In genomic region chr17:68357886-68358285, GRCh38 we compare ENCODE assay signal across 14 cellular contexts.
DNase-seq lines count a peak whose midpoint lies in the region; ATAC-seq and TF ChIP-seq lines count a peak whose summit lies in the region.
"Had no signal": no experiment of that assay in that cellular context is flagged by ENCODE, and none has a peak within 500 bp of the region (broad histone marks: within the 10 kb centered on the region; RNA-seq: fewer than 3 reads in every experiment).

No MANE protein-coding gene starts in this region.

- no peak overlapping the region for H4K12ac ChIP-seq in trophoblast cell (ENCODE audit: low read depth, low read length)

- H3K9ac ChIP-seq in trophoblast cell (ENCODE audit: low read length) = no peak overlapping the region
- H3K9ac ChIP-seq: GM23248 had no signal

- H2BK12ac ChIP-seq in trophoblast cell (ENCODE audit: low read length) = no peak overlapping the region

- no peaks in the 10 kb centered on the region for H3K36me3 ChIP-seq in trophoblast cell (ENCODE audit: control insufficient read depth in 1 of 2, insufficient read depth in 2 of 2, low read length in 2 of 2)

- TF ChIP-seq CTCF in NB4 (IDR thresholded peaks at IDR 0.05; ENCODE audit: low read depth, low read length) = no peak

- no peak overlapping the region for H2BK5ac ChIP-seq in trophoblast cell (ENCODE audit: low read depth, low read length, poor library complexity)

- no peak overlapping the region for H3K4ac ChIP-seq in trophoblast cell (ENCODE audit: low read depth, low read length)

- no peaks in the 10 kb centered on the region for H3K27me3 Mint-ChIP-seq in T-helper 1 cell treated with Interleukin-12 subunit alpha and Interleukin-12 subunit beta and Interleukin-4 antibody, amounts not matched to agents 30 μg/mL and 1 μg/mL, for 36 hours (ENCODE audit: low read depth)
- no peaks in the 10 kb centered on the region for H3K27me3 Mint-ChIP-seq in activated CD8-positive, alpha-beta memory T cell treated with anti-CD3 and anti-CD28 coated beads, Interleukin-2, amount 10 ng/mL, durations not matched to agents 7 days and 5 days
- H3K27me3 Mint-ChIP-seq: CD4-positive, alpha-beta T cell had no signal

- no peak overlapping the region for H4K8ac ChIP-seq in trophoblast cell (ENCODE audit: low read depth, low read length)

- no peak overlapping the region for H2AK5ac ChIP-seq in trophoblast cell (ENCODE audit: low read length)

- H3K36me3 Mint-ChIP-seq in T-helper 1 cell treated with Interleukin-12 subunit alpha and Interleukin-12 subunit beta and Interleukin-4 antibody, amounts not matched to agents 30 μg/mL and 1 μg/mL, for 36 hours (ENCODE audit: low read depth) = peaks cover 5% of the 10 kb centered on the region
- H3K36me3 Mint-ChIP-seq in activated CD8-positive, alpha-beta memory T cell treated with anti-CD3 and anti-CD28 coated beads, Interleukin-2, amount 10 ng/mL, durations not matched to agents 7 days and 5 days = peaks cover 23% of the 10 kb centered on the region

- H3K9me3 ChIP-seq in trophoblast cell (ENCODE audit: insufficient read depth, low read depth, low read length) = peaks cover 1% of the 10 kb centered on the region

- no peaks in the 10 kb centered on the region for H3K9me3 Mint-ChIP-seq in T-helper 1 cell treated with Interleukin-12 subunit alpha and Interleukin-12 subunit beta and Interleukin-4 antibody, amounts not matched to agents 30 μg/mL and 1 μg/mL, for 36 hours
- no peaks in the 10 kb centered on the region for H3K9me3 Mint-ChIP-seq in activated CD8-positive, alpha-beta memory T cell treated with anti-CD3 and anti-CD28 coated beads, Interleukin-2, amount 10 ng/mL, durations not matched to agents 7 days and 5 days (ENCODE audit: low read depth)
- H3K9me3 Mint-ChIP-seq: CD4-positive, alpha-beta T cell had no signal

- TF ChIP-seq POLR2A in NB4 (IDR thresholded peaks at IDR 0.05; ENCODE audit: extremely low read depth, insufficient read length) = no peak

- H3K4me3 Mint-ChIP-seq in T-helper 1 cell treated with Interleukin-12 subunit alpha and Interleukin-12 subunit beta and Interleukin-4 antibody, amounts not matched to agents 30 μg/mL and 1 μg/mL, for 36 hours = no peak overlapping the region
- peak overlapping the region; percentile 74 for H3K4me3 Mint-ChIP-seq in activated CD8-positive, alpha-beta memory T cell treated with anti-CD3 and anti-CD28 coated beads, Interleukin-2, amount 10 ng/mL, durations not matched to agents 7 days and 5 days
- H3K4me3 Mint-ChIP-seq: CD4-positive, alpha-beta T cell had no signal

- no peak overlapping the region for H3K18ac ChIP-seq in trophoblast cell (ENCODE audit: low read length)

- no peak overlapping the region for H3K14ac ChIP-seq in trophoblast cell (ENCODE audit: low read length)

- H3K4me1 ChIP-seq in trophoblast cell (ENCODE audit: control insufficient read depth in 1 of 2, insufficient read depth in 2 of 2, low read length in 2 of 2) = peaks cover 0 to 2% of the 10 kb centered on the region in 2 experiments

- H3K4me1 Mint-ChIP-seq in T-helper 1 cell treated with Interleukin-12 subunit alpha and Interleukin-12 subunit beta and Interleukin-4 antibody, amounts not matched to agents 30 μg/mL and 1 μg/mL, for 36 hours (ENCODE audit: low read depth) = peaks cover 33% of the 10 kb centered on the region
- peaks cover 65% of the 10 kb centered on the region for H3K4me1 Mint-ChIP-seq in activated CD8-positive, alpha-beta memory T cell treated with anti-CD3 and anti-CD28 coated beads, Interleukin-2, amount 10 ng/mL, durations not matched to agents 7 days and 5 days

- no peaks in the 10 kb centered on the region for H3K27me3 ChIP-seq in trophoblast cell (ENCODE audit: insufficient read depth, low read length)

- no peaks in the 10 kb centered on the region for H3K79me1 ChIP-seq in trophoblast cell (ENCODE audit: low read length)

- peak overlapping the region; percentile 20 for H3K27ac Mint-ChIP-seq in T-helper 1 cell treated with Interleukin-12 subunit alpha and Interleukin-12 subunit beta and Interleukin-4 antibody, amounts not matched to agents 30 μg/mL and 1 μg/mL, for 36 hours
- peak overlapping the region; percentile 95 for H3K27ac Mint-ChIP-seq in activated CD8-positive, alpha-beta memory T cell treated with anti-CD3 and anti-CD28 coated beads, Interleukin-2, amount 10 ng/mL, durations not matched to agents 7 days and 5 days

- no peak overlapping the region for H3K4me2 ChIP-seq in trophoblast cell (ENCODE audit: low read length)

- no peaks in the 10 kb centered on the region for H3K79me2 ChIP-seq in trophoblast cell (ENCODE audit: control insufficient read depth, insufficient read depth, low read length, poor library complexity)

- H2AFZ ChIP-seq in trophoblast cell (ENCODE audit: insufficient read depth, low read length, poor library complexity) = no peak overlapping the region
- H2AFZ ChIP-seq: GM23248 had no signal

- H4K91ac ChIP-seq in trophoblast cell (ENCODE audit: low read depth, low read length) = no peak overlapping the region

- H3K4me3 ChIP-seq in NB4 (ENCODE audit: low read depth, low read length) = peak overlapping the region; percentile 59
- H3K4me3 ChIP-seq in trophoblast cell (ENCODE audit: low read depth, low read length) = no peak overlapping the region
- H3K4me3 ChIP-seq: GM23248 had no signal

- no peak overlapping the region for H3K27ac ChIP-seq in trophoblast cell (ENCODE audit: low read depth, low read length)
- H3K27ac ChIP-seq: 22Rv1, GM23248 had no signal

- WGBS in trophoblast cell (ENCODE audit: extremely low coverage, insufficient coverage, insufficient read length) = no CpG with 5 or more reads among the region's 4 CpGs

- CTCF ChIA-PET in activated CD8-positive, alpha-beta memory T cell treated with anti-CD3 and anti-CD28 coated beads, Interleukin-2, amount 10 ng/mL, durations not matched to agents 7 days and 5 days (lab: Charles Lee) = interaction anchor here (0.8 to 6.8 kb wide), 9 partner anchors 8 to 103 kb away, joined by 3 to 51 read pairs (median 6); no protein-coding TSS in a partner anchor

- no peak overlapping the region for H3K23ac ChIP-seq in trophoblast cell (ENCODE audit: low read length)

- ATAC-seq in activated CD8-positive, alpha-beta memory T cell treated with anti-CD3 and anti-CD28 coated beads, Interleukin-2, amount 10 ng/mL, durations not matched to agents 7 days and 5 days = no peak
- ATAC-seq: HCT116 had no signal

- DNase-seq in T-helper 1 cell (no peak), NB4 (ENCODE audit: low read depth) (no peak), trophoblast cell (peak; percentile 34 to 66), Kasumi-1 (lab: John Stamatoyannopoulos, UW) (no peak)
- DNase-seq in activated CD8-positive, alpha-beta memory T cell treated with anti-CD3 and anti-CD28 coated beads, Interleukin-2, amount 10 ng/mL, durations not matched to agents 7 days and 5 days = no peak
- no peak for DNase-seq in activated CD8-positive, alpha-beta memory T cell treated with anti-CD3 and anti-CD28 coated beads, Interleukin-2, amount 50 U/mL, for 48 hours
- DNase-seq in effector CD8-positive, alpha-beta T cell (lab: John Stamatoyannopoulos, UW) = no peak
- DNase-seq: CD4-positive, alpha-beta T cell; DMS79; EL; GM23248 had no signal

- H2BK120ac ChIP-seq in trophoblast cell (ENCODE audit: insufficient read depth, low read length, poor library complexity) = no peak overlapping the region

Comparison
In these comparisons a context has a peak if more than half of its experiments do, and no peak if none do; other contexts are left out.
1. DNase-seq: peak in trophoblast cell (2 of 2); none in T-helper 1 cell (0 of 5), activated CD8-positive, alpha-beta memory T cell treated with anti-CD3 and anti-CD28 coated beads, Interleukin-2, amount 10 ng/mL, durations not matched to agents 7 days and 5 days (single experiment), activated CD8-positive, alpha-beta memory T cell treated with anti-CD3 and anti-CD28 coated beads, Interleukin-2, amount 50 U/mL, for 48 hours (single experiment), NB4 (single experiment), Kasumi-1 (0 of 2) and effector CD8-positive, alpha-beta T cell (single experiment).